1 cellular context compared by ENCODE assay signal in the genomic region with DNA sequence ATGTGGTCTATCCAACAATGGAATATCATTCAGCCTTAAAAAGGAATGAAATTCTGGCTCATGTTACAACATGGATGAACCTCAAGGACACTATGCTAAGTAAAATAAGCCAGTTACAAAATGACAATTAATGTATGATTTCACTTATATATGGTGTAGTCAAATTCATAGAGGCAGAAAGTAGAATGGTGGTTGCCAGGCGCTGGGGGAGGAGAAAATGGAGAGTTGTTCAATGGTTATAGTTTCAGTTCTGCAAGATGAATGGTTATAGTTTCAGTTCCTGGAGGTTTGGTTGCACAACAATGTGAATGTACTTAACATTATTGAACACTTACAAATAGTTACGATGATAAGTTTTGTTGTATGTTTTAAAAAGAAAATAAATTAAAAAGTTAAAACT.
TF ChIP-seq lines count a peak whose summit lies in the region.

No MANE protein-coding gene starts in this region.

TF ChIP-seq in GM23338, 12 proteins besides CTCF, POLR2A, EP300 and RAD21 (continued from another document):
- TF ChIP-seq, protein P1, sequence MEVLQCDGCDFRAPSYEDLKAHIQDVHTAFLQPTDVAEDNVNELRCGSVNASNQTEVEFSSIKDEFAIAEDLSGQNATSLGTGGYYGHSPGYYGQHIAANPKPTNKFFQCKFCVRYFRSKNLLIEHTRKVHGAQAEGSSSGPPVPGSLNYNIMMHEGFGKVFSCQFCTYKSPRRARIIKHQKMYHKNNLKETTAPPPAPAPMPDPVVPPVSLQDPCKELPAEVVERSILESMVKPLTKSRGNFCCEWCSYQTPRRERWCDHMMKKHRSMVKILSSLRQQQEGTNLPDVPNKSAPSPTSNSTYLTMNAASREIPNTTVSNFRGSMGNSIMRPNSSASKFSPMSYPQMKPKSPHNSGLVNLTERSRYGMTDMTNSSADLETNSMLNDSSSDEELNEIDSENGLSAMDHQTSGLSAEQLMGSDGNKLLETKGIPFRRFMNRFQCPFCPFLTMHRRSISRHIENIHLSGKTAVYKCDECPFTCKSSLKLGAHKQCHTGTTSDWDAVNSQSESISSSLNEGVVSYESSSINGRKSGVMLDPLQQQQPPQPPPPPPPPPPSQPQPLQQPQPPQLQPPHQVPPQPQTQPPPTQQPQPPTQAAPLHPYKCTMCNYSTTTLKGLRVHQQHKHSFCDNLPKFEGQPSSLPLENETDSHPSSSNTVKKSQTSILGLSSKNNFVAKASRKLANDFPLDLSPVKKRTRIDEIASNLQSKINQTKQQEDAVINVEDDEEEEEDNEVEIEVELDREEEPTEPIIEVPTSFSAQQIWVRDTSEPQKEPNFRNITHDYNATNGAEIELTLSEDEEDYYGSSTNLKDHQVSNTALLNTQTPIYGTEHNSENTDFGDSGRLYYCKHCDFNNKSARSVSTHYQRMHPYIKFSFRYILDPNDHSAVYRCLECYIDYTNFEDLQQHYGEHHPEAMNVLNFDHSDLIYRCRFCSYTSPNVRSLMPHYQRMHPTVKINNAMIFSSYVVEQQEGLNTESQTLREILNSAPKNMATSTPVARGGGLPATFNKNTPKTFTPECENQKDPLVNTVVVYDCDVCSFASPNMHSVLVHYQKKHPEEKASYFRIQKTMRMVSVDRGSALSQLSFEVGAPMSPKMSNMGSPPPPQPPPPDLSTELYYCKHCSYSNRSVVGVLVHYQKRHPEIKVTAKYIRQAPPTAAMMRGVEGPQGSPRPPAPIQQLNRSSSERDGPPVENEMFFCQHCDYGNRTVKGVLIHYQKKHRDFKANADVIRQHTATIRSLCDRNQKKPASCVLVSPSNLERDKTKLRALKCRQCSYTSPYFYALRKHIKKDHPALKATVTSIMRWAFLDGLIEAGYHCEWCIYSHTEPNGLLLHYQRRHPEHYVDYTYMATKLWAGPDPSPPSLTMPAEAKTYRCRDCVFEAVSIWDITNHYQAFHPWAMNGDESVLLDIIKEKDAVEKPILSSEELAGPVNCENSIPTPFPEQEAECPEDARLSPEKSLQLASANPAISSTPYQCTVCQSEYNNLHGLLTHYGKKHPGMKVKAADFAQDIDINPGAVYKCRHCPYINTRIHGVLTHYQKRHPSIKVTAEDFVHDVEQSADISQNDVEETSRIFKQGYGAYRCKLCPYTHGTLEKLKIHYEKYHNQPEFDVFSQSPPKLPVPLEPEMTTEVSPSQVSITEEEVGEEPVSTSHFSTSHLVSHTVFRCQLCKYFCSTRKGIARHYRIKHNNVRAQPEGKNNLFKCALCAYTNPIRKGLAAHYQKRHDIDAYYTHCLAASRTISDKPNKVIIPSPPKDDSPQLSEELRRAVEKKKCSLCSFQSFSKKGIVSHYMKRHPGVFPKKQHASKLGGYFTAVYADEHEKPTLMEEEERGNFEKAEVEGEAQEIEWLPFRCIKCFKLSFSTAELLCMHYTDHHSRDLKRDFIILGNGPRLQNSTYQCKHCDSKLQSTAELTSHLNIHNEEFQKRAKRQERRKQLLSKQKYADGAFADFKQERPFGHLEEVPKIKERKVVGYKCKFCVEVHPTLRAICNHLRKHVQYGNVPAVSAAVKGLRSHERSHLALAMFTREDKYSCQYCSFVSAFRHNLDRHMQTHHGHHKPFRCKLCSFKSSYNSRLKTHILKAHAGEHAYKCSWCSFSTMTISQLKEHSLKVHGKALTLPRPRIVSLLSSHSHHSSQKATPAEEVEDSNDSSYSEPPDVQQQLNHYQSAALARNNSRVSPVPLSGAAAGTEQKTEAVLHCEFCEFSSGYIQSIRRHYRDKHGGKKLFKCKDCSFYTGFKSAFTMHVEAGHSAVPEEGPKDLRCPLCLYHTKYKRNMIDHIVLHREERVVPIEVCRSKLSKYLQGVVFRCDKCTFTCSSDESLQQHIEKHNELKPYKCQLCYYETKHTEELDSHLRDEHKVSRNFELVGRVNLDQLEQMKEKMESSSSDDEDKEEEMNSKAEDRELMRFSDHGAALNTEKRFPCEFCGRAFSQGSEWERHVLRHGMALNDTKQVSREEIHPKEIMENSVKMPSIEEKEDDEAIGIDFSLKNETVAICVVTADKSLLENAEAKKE (CRISPR knock-in tag; IDR thresholded peaks at IDR 0.05) = no peak
- TF ChIP-seq EZH2phosphoT487 (IDR thresholded peaks at IDR 0.05; ENCODE audit: unreplicated experiment) (no peak), ZNF331 (CRISPR knock-in tag; IDR thresholded peaks at IDR 0.05; ENCODE audit: low read depth) (no peak), STAT1 (IDR thresholded peaks at IDR 0.05; ENCODE audit: unreplicated experiment) (no peak), EZH2 (IDR thresholded peaks at IDR 0.05; ENCODE audit: low read depth, unreplicated experiment) (no peak)
- TF ChIP-seq, protein P2, sequence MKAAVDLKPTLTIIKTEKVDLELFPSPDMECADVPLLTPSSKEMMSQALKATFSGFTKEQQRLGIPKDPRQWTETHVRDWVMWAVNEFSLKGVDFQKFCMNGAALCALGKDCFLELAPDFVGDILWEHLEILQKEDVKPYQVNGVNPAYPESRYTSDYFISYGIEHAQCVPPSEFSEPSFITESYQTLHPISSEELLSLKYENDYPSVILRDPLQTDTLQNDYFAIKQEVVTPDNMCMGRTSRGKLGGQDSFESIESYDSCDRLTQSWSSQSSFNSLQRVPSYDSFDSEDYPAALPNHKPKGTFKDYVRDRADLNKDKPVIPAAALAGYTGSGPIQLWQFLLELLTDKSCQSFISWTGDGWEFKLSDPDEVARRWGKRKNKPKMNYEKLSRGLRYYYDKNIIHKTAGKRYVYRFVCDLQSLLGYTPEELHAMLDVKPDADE (IDR thresholded peaks at IDR 0.05) = no peak
